17 cellular contexts compared by ENCODE assay signal in genomic region chr9:37353791-37354190, GRCh38.
A peak's percentile ranks its signal among the peaks of the same experiment; 100 is the strongest.
DNase-seq lines count a peak whose midpoint lies in the region; ATAC-seq and TF ChIP-seq lines count a peak whose summit lies in the region.
"Had no signal": no experiment of that assay in that cellular context is flagged by ENCODE, and none has a peak within 500 bp of the region (broad histone marks: within the 10 kb centered on the region; RNA-seq: fewer than 3 reads in every experiment).

No MANE protein-coding gene starts in this region.

- no peaks in the 10 kb centered on the region for H3K9me3 Mint-ChIP-seq in activated naive CD4-positive, alpha-beta T cell treated with anti-CD3 and anti-CD28 coated beads, Interleukin-2, amount 50 U/mL, for 72 hours
- H3K9me3 Mint-ChIP-seq in activated B cell treated with CpG ODN at 0.5 μM for 24 hours, result no peaks in the 10 kb centered on the region
- H3K9me3 Mint-ChIP-seq: CD4-positive, alpha-beta T cell; H9 had no signal

- H3K27ac ChIP-seq in uterus, result no peak overlapping the region
- H3K27ac ChIP-seq: 22Rv1 had no signal

- H3K27me3 Mint-ChIP-seq in activated B cell treated with CpG ODN at 0.5 μM for 24 hours, result no peaks in the 10 kb centered on the region
- H3K27me3 Mint-ChIP-seq: CD4-positive, alpha-beta T cell had no signal

- ATAC-seq in activated naive CD4-positive, alpha-beta T cell treated with anti-CD3 and anti-CD28 coated beads, Interleukin-2, amount 50 U/mL, for 72 hours, result no peak
- ATAC-seq in activated B cell treated with CpG ODN at 0.5 μM for 24 hours (ENCODE audit: low read depth) (no peak), HG02938 (IDR thresholded peaks at IDR 0.05; ENCODE audit: unreplicated experiment) (no peak)
- ATAC-seq: HepG2 had no signal

- TF ChIP-seq CTCF in activated B cell treated with CpG ODN at 0.5 μM for 24 hours (IDR thresholded peaks at IDR 0.05) (no peak), fibroblast of villous mesenchyme (IDR thresholded peaks at IDR 0.05; ENCODE audit: insufficient read depth, low read depth, low read length) (no peak), uterus (IDR thresholded peaks at IDR 0.05) (no peak)

- no peak for TF ChIP-seq POLR2A in uterus (IDR thresholded peaks at IDR 0.05)

- H3K27me3 ChIP-seq in uterus, result no peaks in the 10 kb centered on the region
- H3K27me3 ChIP-seq: BLaER1 treated with 17β-estradiol and CSF1 and Interleukin-3, amounts not matched to agents 10 nM and 100 nM had no signal

- no peak overlapping the region for H3K4me3 ChIP-seq in fibroblast of villous mesenchyme (ENCODE audit: low read depth, low read length)
- H3K4me3 ChIP-seq in uterus, result no peak overlapping the region
- H3K4me3 ChIP-seq: BLaER1 treated with 17β-estradiol and CSF1 and Interleukin-3, amounts not matched to agents 10 nM and 100 nM had no signal

- peaks cover 11 to 23% of the 10 kb centered on the region in 2 donors for H3K36me3 Mint-ChIP-seq in activated naive CD4-positive, alpha-beta T cell treated with anti-CD3 and anti-CD28 coated beads, Interleukin-2, amount 50 U/mL, for 72 hours
- peaks cover 82% of the 10 kb centered on the region for H3K36me3 Mint-ChIP-seq in activated B cell treated with CpG ODN at 0.5 μM for 24 hours (ENCODE audit: low read depth)

- CTCF ChIA-PET in activated B cell treated with CpG ODN at 0.5 μM for 24 hours (lab: Charles Lee), result no interaction called here

- H3K4me1 Mint-ChIP-seq in activated B cell treated with CpG ODN at 0.5 μM for 24 hours, result peaks cover 17% of the 10 kb centered on the region
- H3K4me1 Mint-ChIP-seq: H9 had no signal

- peak overlapping the region; percentile 16 to 44 for H3K27ac Mint-ChIP-seq in activated naive CD4-positive, alpha-beta T cell treated with anti-CD3 and anti-CD28 coated beads, Interleukin-2, amount 50 U/mL, for 72 hours
- peak overlapping the region; percentile 68 for H3K27ac Mint-ChIP-seq in activated B cell treated with CpG ODN at 0.5 μM for 24 hours
- H3K27ac Mint-ChIP-seq: CD4-positive, alpha-beta T cell had no signal

- no peaks in the 10 kb centered on the region for H3K4me1 ChIP-seq in uterus

- no peak overlapping the region for H3K4me3 Mint-ChIP-seq in activated B cell treated with CpG ODN at 0.5 μM for 24 hours
- H3K4me3 Mint-ChIP-seq: CD4-positive, alpha-beta T cell; H9 had no signal

- POLR2A ChIA-PET in activated B cell treated with CpG ODN at 0.5 μM for 24 hours (lab: Charles Lee), result interaction anchor here (1.1 kb wide), 1 partner anchor 15 kb away, joined by 3 read pairs; no protein-coding TSS in a partner anchor

- H3K36me3 ChIP-seq in uterus, result no peaks in the 10 kb centered on the region

- DNase-seq in activated naive CD4-positive, alpha-beta T cell treated with anti-CD3 and anti-CD28 coated beads, Interleukin-2, amount 50 U/mL, for 72 hours (ENCODE audit: low spot score in 2 of 2), result no peak
- DNase-seq in activated naive CD4-positive, alpha-beta T cell treated with Interleukin-2 at 50 U/mL for 16 hours, result no peak
- DNase-seq in activated B cell treated with CpG ODN at 0.5 μM for 24 hours (no peak), fibroblast of villous mesenchyme (ENCODE audit: low read depth) (peak; percentile 34), uterus (no peak), KG1 (lab: John Stamatoyannopoulos, UW) (no peak), CD1c-positive myeloid dendritic cell (ENCODE audit: extremely low spot score) (no peak)
- DNase-seq: CD4-positive, alpha-beta T cell; DMS153; DMS79 treated with DMSO at 0.1 percent for 48 hours; EL; GOT3; H9 had no signal

- intact Hi-C loops in activated B cell treated with CpG ODN at 0.5 μM for 24 hours (cut with micrococcal nuclease), result loop anchor here (2.0 kb wide), 2 partner anchors 13 to 15 kb away; no protein-coding TSS in a partner anchor
- intact Hi-C loops in uterus (cut with DNase I; ENCODE audit: low total_unique reads), result no loop called here

- no peaks in the 10 kb centered on the region for H3K9me3 ChIP-seq in uterus
- H3K9me3 ChIP-seq: BLaER1 treated with 17β-estradiol and CSF1 and Interleukin-3, amounts not matched to agents 10 nM and 100 nM had no signal
